ENCODE assay signal across 32 cellular contexts in genomic region chr10:104665174-104665573, GRCh38. TPM values are rescaled to one million over a fixed set of nuclear protein-coding genes. Genes with fewer than 3 reads are reported as not detected.
A peak's percentile ranks its signal among the peaks of the same experiment; 100 is the strongest.
DNase-seq lines count a peak whose midpoint lies in the region; ATAC-seq and TF ChIP-seq lines count a peak whose summit lies in the region.
"Had no signal": no experiment of that assay in that cellular context is flagged by ENCODE, and none has a peak within 500 bp of the region (broad histone marks: within the 10 kb centered on the region; RNA-seq: fewer than 3 reads in every experiment).

No MANE protein-coding gene starts in this region.

- peaks cover 0 to under 1% of the 10 kb centered on the region in 2 donors for H3K9me3 ChIP-seq in right atrium auricular region
- H3K9me3 ChIP-seq in esophagus muscularis mucosa, result no peaks in the 10 kb centered on the region
- H3K9me3 ChIP-seq: A549, BE2C had no signal

- no peak for TF ChIP-seq POLR2A in esophagus muscularis mucosa (IDR thresholded peaks at IDR 0.05; ENCODE audit: low read depth)

- ATAC-seq in Right ventricle myocardium inferior, result no peak
- ATAC-seq: A549; CD8-positive, alpha-beta T cell had no signal

- H3K27me3 ChIP-seq in right atrium auricular region (no peaks in the 10 kb centered on the region), esophagus muscularis mucosa (no peaks in the 10 kb centered on the region)
- H3K27me3 ChIP-seq: BE2C; BLaER1; BLaER1 treated with 17β-estradiol and CSF1 and Interleukin-3, amounts not matched to agents 10 nM and 100 nM had no signal

- no peak overlapping the region for H3K4me3 ChIP-seq in right atrium auricular region
- H3K4me3 ChIP-seq in esophagus muscularis mucosa, result no peak overlapping the region
- H3K4me3 ChIP-seq: A549; BLaER1; BLaER1 treated with 17β-estradiol and CSF1 and Interleukin-3, amounts not matched to agents 10 nM and 100 nM had no signal

- intact Hi-C loops in Right ventricle myocardium inferior (cut with DNase I) (no loop called here), esophagus muscularis mucosa (cut with DNase I) (no loop called here)

- TF ChIP-seq EP300 in esophagus muscularis mucosa (IDR thresholded peaks at IDR 0.05), result no peak

- H3K4me1 ChIP-seq in right atrium auricular region (no peaks in the 10 kb centered on the region), esophagus muscularis mucosa (no peaks in the 10 kb centered on the region)
- H3K4me1 ChIP-seq: A549; BE2C; BLaER1; BLaER1 treated with 17β-estradiol and CSF1 and Interleukin-3, amounts not matched to agents 10 nM and 100 nM; Caco-2 had no signal

- TF ChIP-seq CTCF in right atrium auricular region (IDR thresholded peaks at IDR 0.05), result no peak
- no peak for TF ChIP-seq CTCF in esophagus muscularis mucosa (IDR thresholded peaks at IDR 0.05)

- 90% methylated on average over 4 of the region's 4 CpGs for WGBS in esophagus muscularis mucosa

- DNase-seq in right atrium auricular region (ENCODE audit: low spot score), result peak; percentile 11
- DNase-seq in Right ventricle myocardium inferior (ENCODE audit: missing footprints), result no peak
- peak; percentile 68 for DNase-seq in esophagus muscularis mucosa (ENCODE audit: extremely low spot score)
- no peak for DNase-seq in dedifferentiated amniotic fluid mesenchymal stem cell (ENCODE audit: extremely low spot score)
- DNase-seq: 8988T; ACHN; AML-193; BE2C; Caco-2; Calu3; CD4-positive, alpha-beta memory T cell; CD4-positive, alpha-beta T cell; CD4-positive, CD25-positive, alpha-beta regulatory T cell; CD8-positive, alpha-beta memory T cell; CD8-positive, alpha-beta T cell; COR-L47; DMS 273 treated with DMSO at 0.1 percent for 48 hours; DMS153; DMS53; DMS79; DMS79 treated with DMSO at 0.1 percent for 48 hours; DND-41; EL had no signal

- H3K27ac ChIP-seq in right atrium auricular region (no peak overlapping the region), esophagus muscularis mucosa (replicated peaks in 1 of 4) (no peak overlapping the region)
- H3K27ac ChIP-seq: 22Rv1; A549; BLaER1; BLaER1 treated with 17β-estradiol and CSF1 and Interleukin-3, amounts not matched to agents 10 nM and 100 nM; C4-2B had no signal

- H3K36me3 ChIP-seq in right atrium auricular region, result no peaks in the 10 kb centered on the region
- no peaks in the 10 kb centered on the region for H3K36me3 ChIP-seq in esophagus muscularis mucosa
- H3K36me3 ChIP-seq: BE2C; BLaER1; BLaER1 treated with 17β-estradiol and CSF1 and Interleukin-3, amounts not matched to agents 10 nM and 100 nM had no signal

RNA-seq across cellular contexts. Expression of gene SORCS3, which starts 24.1 kb away (rescaled TPM):
- under 1 TPM in 1 of 2 donors, not detected in 1; 0.07 TPM for total RNA-seq in right atrium auricular region
- total RNA-seq in Right ventricle myocardium inferior, result 0.08 TPM
- under 1 TPM; 0.26 to 0.50 (median 0.41) TPM for total RNA-seq in esophagus muscularis mucosa
- total RNA-seq: A172; A673; B cell; Calu3; CD4-positive, CD25-positive, alpha-beta regulatory T cell; CD8-positive, alpha-beta memory T cell; Daoy had no signal

Comparison
In these comparisons a context has a peak if more than half of its experiments do, and no peak if none do; other contexts are left out.
1. DNase-seq: peak in right atrium auricular region (single experiment) and esophagus muscularis mucosa (single experiment); none in Right ventricle myocardium inferior (single experiment) and dedifferentiated amniotic fluid mesenchymal stem cell (single experiment).